ENCODE assay signal across 1 cellular context in genomic region chr16:17475104-17475503, GRCh38.
TF ChIP-seq lines count a peak whose summit lies in the region.

No MANE protein-coding gene starts in this region.

TF ChIP-seq in GM12878, 131 proteins besides CTCF, POLR2A, EP300 and RAD21:
- TF ChIP-seq SP1 (IDR thresholded peaks at IDR 0.05; ENCODE audit: low read depth, low read length) (no peak), JUNB (IDR thresholded peaks at IDR 0.05) (peak; percentile 55), RUNX3 (IDR thresholded peaks at IDR 0.05; ENCODE audit: low read length) (peak; percentile 17; the same call in 1 of the 2 replicates)
